2 cellular contexts compared by ENCODE assay signal in genomic region chr10:92219516-92219915, GRCh38.
A peak's percentile ranks its signal among the peaks of the same experiment; 100 is the strongest.
TF ChIP-seq lines count a peak whose summit lies in the region.

No MANE protein-coding gene starts in this region.

TF ChIP-seq in HCT116, 20 proteins besides CTCF, POLR2A, EP300 and RAD21 (continued from another document):
- TF ChIP-seq, protein P1, sequence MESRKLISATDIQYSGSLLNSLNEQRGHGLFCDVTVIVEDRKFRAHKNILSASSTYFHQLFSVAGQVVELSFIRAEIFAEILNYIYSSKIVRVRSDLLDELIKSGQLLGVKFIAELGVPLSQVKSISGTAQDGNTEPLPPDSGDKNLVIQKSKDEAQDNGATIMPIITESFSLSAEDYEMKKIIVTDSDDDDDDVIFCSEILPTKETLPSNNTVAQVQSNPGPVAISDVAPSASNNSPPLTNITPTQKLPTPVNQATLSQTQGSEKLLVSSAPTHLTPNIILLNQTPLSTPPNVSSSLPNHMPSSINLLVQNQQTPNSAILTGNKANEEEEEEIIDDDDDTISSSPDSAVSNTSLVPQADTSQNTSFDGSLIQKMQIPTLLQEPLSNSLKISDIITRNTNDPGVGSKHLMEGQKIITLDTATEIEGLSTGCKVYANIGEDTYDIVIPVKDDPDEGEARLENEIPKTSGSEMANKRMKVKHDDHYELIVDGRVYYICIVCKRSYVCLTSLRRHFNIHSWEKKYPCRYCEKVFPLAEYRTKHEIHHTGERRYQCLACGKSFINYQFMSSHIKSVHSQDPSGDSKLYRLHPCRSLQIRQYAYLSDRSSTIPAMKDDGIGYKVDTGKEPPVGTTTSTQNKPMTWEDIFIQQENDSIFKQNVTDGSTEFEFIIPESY (IDR thresholded peaks at IDR 0.05; ENCODE audit: extremely low read depth, insufficient replicate concordance, low read length), result no peak
- peak; percentile 22; the same call in 1 of the 2 replicates for TF ChIP-seq SP1 (IDR thresholded peaks at IDR 0.05; ENCODE audit: low read depth)
- TF ChIP-seq YY1 (IDR thresholded peaks at IDR 0.05; ENCODE audit: extremely low read depth, insufficient replicate concordance, low read depth, low read length), result no peak
- TF ChIP-seq ZFX (IDR thresholded peaks at IDR 0.05), result no peak
- TF ChIP-seq, protein P2, sequence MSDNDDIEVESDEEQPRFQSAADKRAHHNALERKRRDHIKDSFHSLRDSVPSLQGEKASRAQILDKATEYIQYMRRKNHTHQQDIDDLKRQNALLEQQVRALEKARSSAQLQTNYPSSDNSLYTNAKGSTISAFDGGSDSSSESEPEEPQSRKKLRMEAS (IDR thresholded peaks at IDR 0.05), result no peak
- TF ChIP-seq JUND (IDR thresholded peaks at IDR 0.05), result peak; percentile 29; the same call in 1 of the 2 replicates
- 0 out of 2 replicates have a peak, but pooled peaks have one; percentile 37 for TF ChIP-seq FOSL1 (IDR thresholded peaks at IDR 0.05; ENCODE audit: low read depth)

TF ChIP-seq in GM12878, 131 proteins besides CTCF, POLR2A, EP300 and RAD21 (continued from another document):
- TF ChIP-seq SMARCA5 (IDR thresholded peaks at IDR 0.05), result no peak
- TF ChIP-seq MYC (IDR thresholded peaks at IDR 0.05; ENCODE audit: insufficient read depth, insufficient read length, insufficient replicate concordance, low read length, severe bottlenecking), result no peak
- TF ChIP-seq, protein P3, sequence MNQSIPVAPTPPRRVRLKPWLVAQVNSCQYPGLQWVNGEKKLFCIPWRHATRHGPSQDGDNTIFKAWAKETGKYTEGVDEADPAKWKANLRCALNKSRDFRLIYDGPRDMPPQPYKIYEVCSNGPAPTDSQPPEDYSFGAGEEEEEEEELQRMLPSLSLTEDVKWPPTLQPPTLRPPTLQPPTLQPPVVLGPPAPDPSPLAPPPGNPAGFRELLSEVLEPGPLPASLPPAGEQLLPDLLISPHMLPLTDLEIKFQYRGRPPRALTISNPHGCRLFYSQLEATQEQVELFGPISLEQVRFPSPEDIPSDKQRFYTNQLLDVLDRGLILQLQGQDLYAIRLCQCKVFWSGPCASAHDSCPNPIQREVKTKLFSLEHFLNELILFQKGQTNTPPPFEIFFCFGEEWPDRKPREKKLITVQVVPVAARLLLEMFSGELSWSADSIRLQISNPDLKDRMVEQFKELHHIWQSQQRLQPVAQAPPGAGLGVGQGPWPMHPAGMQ (IDR thresholded peaks at IDR 0.05; ENCODE audit: borderline replicate concordance), result no peak
- no peak for TF ChIP-seq MYB (IDR thresholded peaks at IDR 0.05; ENCODE audit: borderline replicate concordance, low read depth, low read length)
TF ChIP-seq in GM12878: peak in this region for 0.
